1 cellular context compared by ENCODE assay signal in the genomic region with DNA sequence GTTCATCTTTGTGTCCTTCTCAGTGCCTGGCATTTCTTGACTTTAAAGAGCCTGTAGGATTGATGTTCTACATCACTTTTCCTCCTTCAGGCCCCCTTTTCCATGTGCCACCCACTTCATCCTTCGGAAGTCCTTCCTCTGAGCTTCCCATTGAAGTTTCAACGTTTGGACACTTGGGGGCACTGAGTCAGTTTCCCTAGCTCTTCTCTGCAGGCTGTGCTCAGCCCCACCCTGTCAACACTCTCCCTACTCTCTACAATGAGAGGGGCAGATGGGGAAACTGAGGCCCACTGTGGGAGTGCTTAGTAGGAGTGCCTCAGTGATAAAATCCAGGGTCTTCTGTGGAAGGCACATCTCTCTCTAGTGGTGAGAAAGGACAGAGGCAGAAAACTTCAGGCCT.
TF ChIP-seq lines count a peak whose summit lies in the region.

No MANE protein-coding gene starts in this region.

TF ChIP-seq in GM12878, 131 proteins besides CTCF, POLR2A, EP300 and RAD21:
- TF ChIP-seq NR2F1 (conservative IDR thresholded peaks at IDR 0.05) = no peak
- TF ChIP-seq MEF2A (IDR thresholded peaks at IDR 0.05; ENCODE audit: insufficient read depth, low read depth, low read length) = no peak
- no peak for TF ChIP-seq NFIC (IDR thresholded peaks at IDR 0.05; ENCODE audit: low read depth, low read length)
- no peak for TF ChIP-seq TAF1 (IDR thresholded peaks at IDR 0.05; ENCODE audit: borderline replicate concordance, low read depth, low read length)
- TF ChIP-seq IKZF1 (conservative IDR thresholded peaks at IDR 0.05) = no peak
- no peak for TF ChIP-seq CHD4 (IDR thresholded peaks at IDR 0.05)
- TF ChIP-seq RB1 (IDR thresholded peaks at IDR 0.05; ENCODE audit: borderline replicate concordance) = no peak
- no peak for TF ChIP-seq POU2F2 (IDR thresholded peaks at IDR 0.05; ENCODE audit: borderline replicate concordance, low read depth, low read length)
- TF ChIP-seq DPF2 (IDR thresholded peaks at IDR 0.05) = no peak
- no peak for TF ChIP-seq NBN (IDR thresholded peaks at IDR 0.05)
- no peak for TF ChIP-seq JUNB (IDR thresholded peaks at IDR 0.05)
- no peak for TF ChIP-seq NR2C2 (IDR thresholded peaks at IDR 0.05; ENCODE audit: borderline replicate concordance, control insufficient read depth, insufficient read length, low read depth)
- TF ChIP-seq SMARCA5 (IDR thresholded peaks at IDR 0.05) = no peak
- no peak for TF ChIP-seq SREBF1 (IDR thresholded peaks at IDR 0.05; ENCODE audit: low read length)
- TF ChIP-seq EGR1 (IDR thresholded peaks at IDR 0.05; ENCODE audit: borderline replicate concordance in 1 of 2, low read depth in 2 of 2, low read length in 2 of 2) = no peak
- TF ChIP-seq IRF4 (IDR thresholded peaks at IDR 0.05; ENCODE audit: low read depth, low read length) = no peak
- no peak for TF ChIP-seq TCF7 (IDR thresholded peaks at IDR 0.05; ENCODE audit: borderline replicate concordance)
- no peak for TF ChIP-seq PAX8 (IDR thresholded peaks at IDR 0.05)
- TF ChIP-seq IRF5 (IDR thresholded peaks at IDR 0.05; ENCODE audit: borderline replicate concordance) = no peak
- no peak for TF ChIP-seq STAT1 (conservative IDR thresholded peaks at IDR 0.05)
